Comparison of ENCODE assay signal across 20 cellular contexts in the genomic region with DNA sequence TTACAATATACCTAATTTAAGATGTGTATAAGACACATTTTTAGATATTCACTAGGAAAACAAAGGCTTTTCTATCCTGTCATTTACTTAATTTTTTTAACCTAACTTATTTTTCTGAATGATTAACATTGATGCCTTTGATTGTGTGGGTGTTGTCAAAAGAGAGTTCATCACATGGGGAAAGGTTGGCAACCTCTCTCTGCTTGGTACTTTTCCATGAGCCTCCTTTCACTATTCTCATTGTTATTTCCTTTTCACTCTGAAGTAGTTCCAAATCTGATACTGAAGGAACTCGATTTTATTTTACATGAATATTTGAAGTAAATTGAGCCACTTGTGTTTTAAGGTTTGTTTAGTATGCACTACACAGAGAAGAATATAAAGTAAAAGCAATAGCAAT. TPM values are rescaled to one million over a fixed set of nuclear protein-coding genes. Genes with fewer than 3 reads are reported as not detected.
"Had no signal": no experiment of that assay in that cellular context is flagged by ENCODE, and none has a peak within 500 bp of the region (broad histone marks: within the 10 kb centered on the region; RNA-seq: fewer than 3 reads in every experiment).

No MANE protein-coding gene starts in this region.

- H3K4me3 ChIP-seq: gastroesophageal sphincter, heart right ventricle, ovary, SK-N-MC, upper lobe of right lung had no signal

- H3K27me3 Mint-ChIP-seq: activated naive CD8-positive, alpha-beta T cell had no signal

- H3K9me3 ChIP-seq: gastroesophageal sphincter, heart right ventricle, ovary, upper lobe of right lung had no signal

- H3K27me3 ChIP-seq: gastroesophageal sphincter, heart right ventricle, ovary, upper lobe of right lung had no signal

- H3K36me3 Mint-ChIP-seq: activated naive CD8-positive, alpha-beta T cell; natural killer cell had no signal

- H3K4me1 ChIP-seq: upper lobe of right lung had no signal

- H3K36me3 ChIP-seq: gastroesophageal sphincter, heart right ventricle, ovary, upper lobe of right lung, WERI-Rb-1 had no signal

- H3K9me3 Mint-ChIP-seq: activated T-helper 1 cell treated with anti-CD3 and anti-CD28 coated beads, Interleukin-12 subunit alpha, Interleukin-12 subunit beta, Interleukin-2, Interleukin-4 antibody, amounts not matched to agents 30 ng/mL and 10 ng/mL and 1 ng/mL, durations not matched to agents 14 hours and 24 hours and 36 hours; central memory CD8-positive, alpha-beta T cell; natural killer cell had no signal

- H3K27ac ChIP-seq: ovary, SK-N-MC, upper lobe of right lung, WERI-Rb-1 had no signal

- H3K27ac Mint-ChIP-seq: activated naive CD8-positive, alpha-beta T cell; activated T-helper 1 cell treated with anti-CD3 and anti-CD28 coated beads, Interleukin-12 subunit alpha, Interleukin-12 subunit beta, Interleukin-2, Interleukin-4 antibody, amounts not matched to agents 30 ng/mL and 10 ng/mL and 1 ng/mL, durations not matched to agents 14 hours and 24 hours and 36 hours; natural killer cell had no signal

- DNase-seq: activated CD4-positive, alpha-beta T cell treated with anti-CD3 and anti-CD28 coated beads for 1 hour; activated CD4-positive, alpha-beta T cell treated with anti-CD3 and anti-CD28 coated beads, Interleukin-2, amount 50 U/mL, for 4 hours; amniotic stem cell; cortex of kidney; heart right ventricle; mesendoderm; natural killer cell; ovary; stimulated activated CD4-positive, alpha-beta T cell treated with anti-CD3 and anti-CD28 coated beads, Interleukin-12 subunit alpha, Interleukin-12 subunit beta, amount 100 ng/mL, for 4 hours; stimulated activated CD4-positive, alpha-beta T cell treated with anti-CD3 and anti-CD28 coated beads, Interleukin-1b, Interleukin-23, amount 100 ng/mL, for 48 hours; stimulated activated CD8-positive, alpha-beta memory T cell treated with anti-CD3 and anti-CD28 coated beads, Interleukin-4, amount 100 ng/mL, for 48 hours; stimulated activated naive CD4-positive, alpha-beta T cell treated with Interleukin-2 at 50 U/mL for 16 hours; upper lobe of right lung; WERI-Rb-1 had no signal

- H3K4me3 Mint-ChIP-seq: activated naive CD8-positive, alpha-beta T cell; activated T-helper 1 cell treated with anti-CD3 and anti-CD28 coated beads, Interleukin-12 subunit alpha, Interleukin-12 subunit beta, Interleukin-2, Interleukin-4 antibody, amounts not matched to agents 30 ng/mL and 10 ng/mL and 1 ng/mL, durations not matched to agents 14 hours and 24 hours and 36 hours; central memory CD8-positive, alpha-beta T cell; natural killer cell had no signal

RNA-seq across cellular contexts. Expression of a gene that starts 35.9 kb away (rescaled TPM):
- total RNA-seq: T-helper 2 cell treated with Interferon-gamma antibody and Interleukin-4, amounts not matched to agents 100 ng/mL and 5 ng/mL, for 36 hours had no signal
